Comparison of ENCODE assay signal across 12 cellular contexts in the genomic region with DNA sequence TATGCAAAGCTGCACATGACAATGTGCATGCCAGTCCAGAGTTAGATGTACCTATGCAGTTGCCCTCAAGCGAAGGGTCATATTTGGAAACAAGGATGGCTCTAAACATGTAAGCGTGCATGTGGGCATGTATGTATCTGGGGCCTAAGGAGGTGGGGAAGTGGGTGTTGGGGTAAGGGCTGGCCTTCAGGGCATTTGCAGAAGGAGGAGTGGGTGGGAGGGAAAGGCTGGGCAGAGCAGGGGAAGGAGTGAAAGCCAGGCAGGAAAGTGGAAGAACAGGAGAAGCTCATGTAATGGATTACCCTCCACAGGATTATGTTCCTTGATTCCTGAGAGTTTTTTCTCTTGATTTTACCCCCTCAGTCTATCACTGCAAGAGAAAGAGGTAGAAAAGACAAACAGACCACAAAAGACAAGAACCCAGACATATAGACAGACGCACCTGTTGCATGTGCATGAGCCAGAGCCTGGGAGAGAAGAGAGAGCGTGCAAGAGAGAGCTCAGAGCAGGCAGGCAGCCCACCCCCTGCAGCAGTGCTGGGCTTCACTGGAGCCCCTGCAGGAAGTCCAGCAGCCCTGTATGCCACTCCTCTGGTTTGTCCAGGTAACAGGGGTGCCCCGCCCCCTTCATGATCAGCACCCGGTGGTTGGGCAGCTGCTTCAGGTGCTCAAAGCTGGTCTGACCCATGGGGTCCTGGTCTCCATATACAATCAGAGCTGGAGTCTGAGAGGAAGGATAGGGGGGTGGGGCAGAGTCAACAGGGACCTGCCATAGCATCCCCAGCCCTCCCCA. TPM values are rescaled to one million over a fixed set of nuclear protein-coding genes. Genes with fewer than 3 reads are reported as not detected.
A peak's percentile ranks its signal among the peaks of the same experiment; 100 is the strongest.
DNase-seq lines count a peak whose midpoint lies in the region; ATAC-seq and TF ChIP-seq lines count a peak whose summit lies in the region.
"Had no signal": no experiment of that assay in that cellular context is flagged by ENCODE, and none has a peak within 500 bp of the region (broad histone marks: within the 10 kb centered on the region; RNA-seq: fewer than 3 reads in every experiment).

No MANE protein-coding gene starts in this region.

- H3K27ac Mint-ChIP-seq in activated CD4-positive, alpha-beta memory T cell treated with anti-CD3 and anti-CD28 coated beads, Interleukin-2, amount 10 ng/mL, durations not matched to agents 7 days and 5 days = no peak overlapping the region
- no peak overlapping the region for H3K27ac Mint-ChIP-seq in activated CD4-positive, alpha-beta memory T cell treated with anti-CD3 and anti-CD28 coated beads for 36 hours
- H3K27ac Mint-ChIP-seq in IgD-negative memory B cell = peak overlapping the region in 2 of 3 donors; percentile 4 to 10

- H3K4me3 Mint-ChIP-seq in activated CD4-positive, alpha-beta memory T cell treated with anti-CD3 and anti-CD28 coated beads, Interleukin-2, amount 10 ng/mL, durations not matched to agents 7 days and 5 days = peak overlapping the region; percentile 57
- no peak overlapping the region for H3K4me3 Mint-ChIP-seq in activated CD4-positive, alpha-beta memory T cell treated with anti-CD3 and anti-CD28 coated beads for 36 hours
- peak overlapping the region; percentile 41 to 83 (median 68) for H3K4me3 Mint-ChIP-seq in IgD-negative memory B cell

- no peaks in the 10 kb centered on the region for H3K9me3 Mint-ChIP-seq in activated CD4-positive, alpha-beta memory T cell treated with anti-CD3 and anti-CD28 coated beads, Interleukin-2, amount 10 ng/mL, durations not matched to agents 7 days and 5 days
- no peaks in the 10 kb centered on the region for H3K9me3 Mint-ChIP-seq in activated CD4-positive, alpha-beta memory T cell treated with anti-CD3 and anti-CD28 coated beads for 36 hours
- no peaks in the 10 kb centered on the region for H3K9me3 Mint-ChIP-seq in IgD-negative memory B cell

- peaks cover 4% of the 10 kb centered on the region for H3K36me3 Mint-ChIP-seq in activated CD4-positive, alpha-beta memory T cell treated with anti-CD3 and anti-CD28 coated beads, Interleukin-2, amount 10 ng/mL, durations not matched to agents 7 days and 5 days (ENCODE audit: low read depth)
- peaks cover 2% of the 10 kb centered on the region for H3K36me3 Mint-ChIP-seq in activated CD4-positive, alpha-beta memory T cell treated with anti-CD3 and anti-CD28 coated beads for 36 hours
- H3K36me3 Mint-ChIP-seq in IgD-negative memory B cell = no peaks in the 10 kb centered on the region

- no peak for TF ChIP-seq EP300 in sigmoid colon (IDR thresholded peaks at IDR 0.05)

- no peak for ATAC-seq in GM18502 (IDR thresholded peaks at IDR 0.05; ENCODE audit: poor library complexity, unreplicated experiment)
- no peak for ATAC-seq in HG03565 (IDR thresholded peaks at IDR 0.05; ENCODE audit: unreplicated experiment)

- intact Hi-C loops in activated CD4-positive, alpha-beta memory T cell treated with anti-CD3 and anti-CD28 coated beads for 36 hours (cut with micrococcal nuclease) = no loop called here
- intact Hi-C loops in sigmoid colon (cut with DNase I) = loop anchor here (10.0 kb wide), 1 partner anchor 574 kb away; the partner anchor contains the start of gene RBM15B

- peaks cover 5% of the 10 kb centered on the region for H3K27me3 Mint-ChIP-seq in activated CD4-positive, alpha-beta memory T cell treated with anti-CD3 and anti-CD28 coated beads, Interleukin-2, amount 10 ng/mL, durations not matched to agents 7 days and 5 days
- H3K27me3 Mint-ChIP-seq in activated CD4-positive, alpha-beta memory T cell treated with anti-CD3 and anti-CD28 coated beads for 36 hours = no peaks in the 10 kb centered on the region
- H3K27me3 Mint-ChIP-seq in IgD-negative memory B cell = no peaks in the 10 kb centered on the region

- H3K27ac ChIP-seq in ectodermal cell (ENCODE audit: insufficient read depth, low read depth, low read length, poor library complexity, severe bottlenecking) (peak overlapping the region; percentile 97), sigmoid colon (peak overlapping the region; percentile 92 to 99 (median 94))

- peaks cover under 1% of the 10 kb centered on the region for H3K27me3 ChIP-seq in ectodermal cell (ENCODE audit: control insufficient read depth, insufficient read depth, low read length, poor library complexity, severe bottlenecking)
- H3K27me3 ChIP-seq in sigmoid colon = no peaks in the 10 kb centered on the region
- H3K27me3 ChIP-seq: ascending aorta, esophagus squamous epithelium had no signal

- TF ChIP-seq CTCF in sigmoid colon (IDR thresholded peaks at IDR 0.05) = no peak

- no peak for DNase-seq in activated CD4-positive, alpha-beta memory T cell treated with anti-CD3 and anti-CD28 coated beads, Interleukin-2, amount 10 ng/mL, durations not matched to agents 7 days and 5 days
- no peak for DNase-seq in activated CD4-positive, alpha-beta memory T cell treated with anti-CD3 and anti-CD28 coated beads for 36 hours
- DNase-seq in sigmoid colon (no peak), cerebellar cortex (ENCODE audit: low spot score) (no peak)
- DNase-seq: activated CD4-positive, alpha-beta T cell treated with anti-CD3 and anti-CD28 coated beads for 4 hours; esophagus squamous epithelium had no signal

- no peak for TF ChIP-seq POLR2A in sigmoid colon (IDR thresholded peaks at IDR 0.05)

- H3K4me3 ChIP-seq in ectodermal cell (ENCODE audit: insufficient read depth, low read depth, low read length) (peak overlapping the region; percentile 78), sigmoid colon (no peak overlapping the region)

- H3K36me3 ChIP-seq in ectodermal cell (ENCODE audit: control insufficient read depth, insufficient read depth, low read length) (no peaks in the 10 kb centered on the region), sigmoid colon (no peaks in the 10 kb centered on the region)
- H3K36me3 ChIP-seq: ascending aorta, esophagus squamous epithelium, left lung had no signal

- peaks cover 45% of the 10 kb centered on the region for H3K4me1 ChIP-seq in ectodermal cell (ENCODE audit: control insufficient read depth, insufficient read depth, low read length)
- H3K4me1 ChIP-seq in sigmoid colon = peaks cover 0 to 52% (median 48%) of the 10 kb centered on the region in 4 donors

- H3K9me3 ChIP-seq in ectodermal cell (ENCODE audit: control insufficient read depth, low read length) (no peaks in the 10 kb centered on the region), sigmoid colon (no peaks in the 10 kb centered on the region)
- H3K9me3 ChIP-seq: ascending aorta, esophagus squamous epithelium, left lung had no signal

- CTCF ChIA-PET in activated CD4-positive, alpha-beta memory T cell treated with anti-CD3 and anti-CD28 coated beads, Interleukin-2, amount 10 ng/mL, durations not matched to agents 7 days and 5 days (lab: Charles Lee) = interaction anchor here (0.9 to 1.0 kb wide), 3 partner anchors 16 to 27 kb away, joined by 3 to 4 read pairs (median 3); partner anchors contain the start of genes PARP3 and RPL29
- CTCF ChIA-PET in activated CD4-positive, alpha-beta memory T cell treated with anti-CD3 and anti-CD28 coated beads for 36 hours (lab: Charles Lee) = interaction anchor here (0.9 to 2.1 kb wide), 3 partner anchors 13 to 85 kb away, joined by 3 to 11 read pairs (median 3); partner anchors contain the start of genes PARP3 and RRP9

- POLR2A ChIA-PET in activated CD4-positive, alpha-beta memory T cell treated with anti-CD3 and anti-CD28 coated beads, Interleukin-2, amount 10 ng/mL, durations not matched to agents 7 days and 5 days (lab: Charles Lee) = interaction anchor here (1.0 to 2.6 kb wide), 5 partner anchors 14 to 294 kb away, joined by 3 to 10 read pairs (median 5); partner anchors contain the start of genes ACY1, PARP3 and RRP9
- POLR2A ChIA-PET in activated CD4-positive, alpha-beta memory T cell treated with anti-CD3 and anti-CD28 coated beads for 36 hours (lab: Charles Lee) = interaction anchor here (0.9 to 1.9 kb wide), 3 partner anchors 13 to 27 kb away, joined by 3 to 12 read pairs (median 3); partner anchors contain the start of genes PARP3 and RRP9

- H3K4me1 Mint-ChIP-seq in activated CD4-positive, alpha-beta memory T cell treated with anti-CD3 and anti-CD28 coated beads, Interleukin-2, amount 10 ng/mL, durations not matched to agents 7 days and 5 days = peaks cover 41% of the 10 kb centered on the region
- H3K4me1 Mint-ChIP-seq in activated CD4-positive, alpha-beta memory T cell treated with anti-CD3 and anti-CD28 coated beads for 36 hours (ENCODE audit: low read depth) = peaks cover 27% of the 10 kb centered on the region
- H3K4me1 Mint-ChIP-seq in IgD-negative memory B cell = peaks cover 6 to 17% (median 14%) of the 10 kb centered on the region in 3 donors

- WGBS in ectodermal cell, 2 experiments = 79 to 81% methylated on average over 6 of the region's 6 CpGs
- WGBS in sigmoid colon, 2 donors = 80 to 85% methylated on average over 6 of the region's 6 CpGs

RNA-seq across cellular contexts. Expression of gene PCBP4, which starts 1.8 kb away (rescaled TPM):
- 10 to 100 TPM; 31.0 to 34.2 TPM for total RNA-seq in activated CD4-positive, alpha-beta memory T cell treated with anti-CD3 and anti-CD28 coated beads, Interleukin-2, amount 10 ng/mL, durations not matched to agents 7 days and 5 days
- 10 to 100 TPM; 17.3 to 19.3 TPM for total RNA-seq in activated CD4-positive, alpha-beta memory T cell treated with anti-CD3 and anti-CD28 coated beads for 36 hours
- polyA plus RNA-seq in IgD-negative memory B cell (13.9 TPM), sigmoid colon (10 to 100 TPM; 15.6 to 19.8 (median 17.3) TPM)
- 111 TPM for polyA plus RNA-seq in ectodermal cell (2013, experiment 1 of 4)
- polyA plus RNA-seq in ectodermal cell (2013, experiment 2 of 4) = 104 TPM
- 105 TPM for polyA plus RNA-seq in ectodermal cell (2013, experiment 3 of 4)
- 123 TPM for polyA plus RNA-seq in ectodermal cell (2013, experiment 4 of 4)
- 100 to 1,000 TPM; 256 to 292 (median 268) TPM for total RNA-seq in sigmoid colon

RNA-seq across cellular contexts. Expression of gene ABHD14B, which starts 4.8 kb away (rescaled TPM):
- total RNA-seq in activated CD4-positive, alpha-beta memory T cell treated with anti-CD3 and anti-CD28 coated beads, Interleukin-2, amount 10 ng/mL, durations not matched to agents 7 days and 5 days = 10 to 100 TPM; 57.4 to 58.1 TPM
- 10 to 100 TPM; 71.0 to 71.4 TPM for total RNA-seq in activated CD4-positive, alpha-beta memory T cell treated with anti-CD3 and anti-CD28 coated beads for 36 hours
- 106 TPM for polyA plus RNA-seq in IgD-negative memory B cell
- 8.0 TPM for polyA plus RNA-seq in ectodermal cell (2013, experiment 1 of 4)
- polyA plus RNA-seq in ectodermal cell (2013, experiment 2 of 4) = 7.3 TPM
- polyA plus RNA-seq in ectodermal cell (2013, experiment 3 of 4) = 9.0 TPM
- 10.6 TPM for polyA plus RNA-seq in ectodermal cell (2013, experiment 4 of 4)
- 10 to 100 TPM; 48.5 to 72.4 (median 51.7) TPM for total RNA-seq in sigmoid colon
- 100 to 1,000 TPM in 2 of 3 donors, 10 to 100 TPM in 1; 62.4 to 117 (median 105) TPM for polyA plus RNA-seq in sigmoid colon

RNA-seq across cellular contexts. Expression of gene ABHD14A, which starts 5.8 kb away (rescaled TPM):
- total RNA-seq in activated CD4-positive, alpha-beta memory T cell treated with anti-CD3 and anti-CD28 coated beads, Interleukin-2, amount 10 ng/mL, durations not matched to agents 7 days and 5 days = 10 to 100 TPM; 10.8 to 13.3 TPM
- 1 to 10 TPM; 7.9 to 8.6 TPM for total RNA-seq in activated CD4-positive, alpha-beta memory T cell treated with anti-CD3 and anti-CD28 coated beads for 36 hours
- polyA plus RNA-seq in IgD-negative memory B cell (61.6 TPM), sigmoid colon (10 to 100 TPM in 1 of 3 donors, 1 to 10 TPM in 2; 3.2 to 14.9 (median 7.2) TPM)
- polyA plus RNA-seq in ectodermal cell (2013, experiment 1 of 4) = 12.4 TPM
- 11.1 TPM for polyA plus RNA-seq in ectodermal cell (2013, experiment 2 of 4)
- polyA plus RNA-seq in ectodermal cell (2013, experiment 3 of 4) = 16.1 TPM
- 13.6 TPM for polyA plus RNA-seq in ectodermal cell (2013, experiment 4 of 4)
- total RNA-seq in sigmoid colon = 10 to 100 TPM; 16.3 to 35.3 (median 22.1) TPM

RNA-seq across cellular contexts. Expression of gene GPR62, which starts 13.9 kb away (rescaled TPM):
- total RNA-seq in activated CD4-positive, alpha-beta memory T cell treated with anti-CD3 and anti-CD28 coated beads, Interleukin-2, amount 10 ng/mL, durations not matched to agents 7 days and 5 days = not detected
- total RNA-seq in activated CD4-positive, alpha-beta memory T cell treated with anti-CD3 and anti-CD28 coated beads for 36 hours = not detected
- polyA plus RNA-seq in IgD-negative memory B cell (not detected), sigmoid colon (under 1 TPM in 1 of 3 donors, not detected in 2; 0.03 TPM)
- not detected for polyA plus RNA-seq in ectodermal cell (2013, experiment 1 of 4)
- not detected for polyA plus RNA-seq in ectodermal cell (2013, experiment 2 of 4)
- polyA plus RNA-seq in ectodermal cell (2013, experiment 3 of 4) = not detected
- not detected for polyA plus RNA-seq in ectodermal cell (2013, experiment 4 of 4)
- 1 to 10 TPM in 1 of 4 donors, under 1 TPM in 1, not detected in 2; 0.71 to 1.1 TPM for total RNA-seq in sigmoid colon
- total RNA-seq: ascending aorta, left lung had no signal

RNA-seq across cellular contexts. Expression of gene ACY1, which starts 14.3 kb away (rescaled TPM):
- 10 to 100 TPM; 18.4 to 22.0 TPM for total RNA-seq in activated CD4-positive, alpha-beta memory T cell treated with anti-CD3 and anti-CD28 coated beads, Interleukin-2, amount 10 ng/mL, durations not matched to agents 7 days and 5 days
- 10 to 100 TPM; 53.1 to 59.2 TPM for total RNA-seq in activated CD4-positive, alpha-beta memory T cell treated with anti-CD3 and anti-CD28 coated beads for 36 hours
- polyA plus RNA-seq in IgD-negative memory B cell (18.0 TPM), sigmoid colon (100 to 1,000 TPM; 122 to 279 (median 146) TPM)
- 26.6 TPM for polyA plus RNA-seq in ectodermal cell (2013, experiment 1 of 4)
- 19.4 TPM for polyA plus RNA-seq in ectodermal cell (2013, experiment 2 of 4)
- 24.1 TPM for polyA plus RNA-seq in ectodermal cell (2013, experiment 3 of 4)
- polyA plus RNA-seq in ectodermal cell (2013, experiment 4 of 4) = 26.8 TPM
- 10 to 100 TPM in 3 of 4 donors, 1 to 10 TPM in 1; 1.4 to 25.3 (median 16.6) TPM for total RNA-seq in sigmoid colon

Comparison
In these comparisons a context has a peak if more than half of its experiments do, and no peak if none do; other contexts are left out.
1. H3K27ac Mint-ChIP-seq: peak in IgD-negative memory B cell (2 of 3); none in activated CD4-positive, alpha-beta memory T cell treated with anti-CD3 and anti-CD28 coated beads, Interleukin-2, amount 10 ng/mL, durations not matched to agents 7 days and 5 days (single experiment) and activated CD4-positive, alpha-beta memory T cell treated with anti-CD3 and anti-CD28 coated beads for 36 hours (single experiment).
2. RNA of gene PCBP4, which starts 1.8 kb away (total RNA-seq): 256 to 292 TPM in sigmoid colon; 31.0 to 34.2 TPM in activated CD4-positive, alpha-beta memory T cell treated with anti-CD3 and anti-CD28 coated beads, Interleukin-2, amount 10 ng/mL, durations not matched to agents 7 days and 5 days and 17.3 to 19.3 TPM in activated CD4-positive, alpha-beta memory T cell treated with anti-CD3 and anti-CD28 coated beads for 36 hours; every median in the first group is over 4 times any median in the second.